ENCODE assay signal across 14 cellular contexts in the genomic region with DNA sequence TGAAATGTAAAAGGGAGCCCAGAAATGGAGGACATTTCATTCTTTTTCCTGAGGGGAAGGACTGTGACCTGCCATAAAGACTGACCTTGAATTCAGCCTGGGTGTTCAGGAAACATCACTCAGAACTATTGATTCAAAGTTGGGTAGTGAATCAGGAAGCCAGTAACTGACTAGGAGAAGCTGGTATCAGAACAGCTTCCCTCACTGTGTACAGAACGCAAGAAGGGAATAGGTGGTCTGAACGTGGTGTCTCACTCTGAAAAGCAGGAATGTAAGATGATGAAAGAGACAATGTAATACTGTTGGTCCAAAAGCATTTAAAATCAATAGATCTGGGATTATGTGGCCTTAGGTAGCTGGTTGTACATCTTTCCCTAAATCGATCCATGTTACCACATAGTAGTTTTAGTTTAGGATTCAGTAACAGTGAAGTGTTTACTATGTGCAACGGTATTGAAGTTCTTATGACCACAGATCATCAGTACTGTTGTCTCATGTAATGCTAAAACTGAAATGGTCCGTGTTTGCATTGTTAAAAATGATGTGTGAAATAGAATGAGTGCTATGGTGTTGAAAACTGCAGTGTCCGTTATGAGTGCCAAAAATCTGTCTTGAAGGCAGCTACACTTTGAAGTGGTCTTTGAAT. TPM values are rescaled to one million over a fixed set of nuclear protein-coding genes. Genes with fewer than 3 reads are reported as not detected.
DNase-seq lines count a peak whose midpoint lies in the region; ATAC-seq and TF ChIP-seq lines count a peak whose summit lies in the region.
"Had no signal": no experiment of that assay in that cellular context is flagged by ENCODE, and none has a peak within 500 bp of the region (broad histone marks: within the 10 kb centered on the region; RNA-seq: fewer than 3 reads in every experiment).

No MANE protein-coding gene starts in this region.

- H3K4me1 ChIP-seq in smooth muscle cell (ENCODE audit: low read depth): peaks cover 24% of the 10 kb centered on the region
- peaks cover 3% of the 10 kb centered on the region for H3K4me1 ChIP-seq in mucosa of descending colon (ENCODE audit: low read depth)

- H3K9me3 Mint-ChIP-seq in CD14-positive monocyte: peaks cover 0 to 12% (median 6%) of the 10 kb centered on the region in 7 donors
- H3K9me3 Mint-ChIP-seq: activated T-cell treated with anti-CD3 and anti-CD28 coated beads, Interleukin-2, amount 50 U/mL, for 72 hours; neural crest cell had no signal

- peak overlapping the region; percentile 93 for H3K4me2 ChIP-seq in smooth muscle cell

- ATAC-seq in GM19455 (IDR thresholded peaks at IDR 0.05; ENCODE audit: unreplicated experiment) (no peak), mucosa of descending colon (no peak)
- ATAC-seq: activated T-cell treated with anti-CD3 and anti-CD28 coated beads, Interleukin-2, amount 50 U/mL, for 72 hours had no signal

- peaks cover 32 to 38% of the 10 kb centered on the region in 2 donors for H3K36me3 Mint-ChIP-seq in CD14-positive monocyte

- peaks cover 16% of the 10 kb centered on the region for H3K79me2 ChIP-seq in smooth muscle cell (ENCODE audit: low read depth)

- intact Hi-C loops in CD14-positive monocyte (cut with micrococcal nuclease): loop anchor here (2.0 to 5.0 kb wide), 3 partner anchors 61 to 141 kb away; no protein-coding TSS in a partner anchor
- intact Hi-C loops in mucosa of descending colon (cut with DNase I, micrococcal nuclease): loop anchor here in 1 of 2 donors (5.0 to 10.0 kb wide), 2 partner anchors 96 to 203 kb away; no protein-coding TSS in a partner anchor

- DNase-seq in CD14-positive monocyte (ENCODE audit: low spot score) (no peak), amniotic epithelial cell (ENCODE audit: low read depth) (peak; percentile 17), fibroblast of villous mesenchyme (ENCODE audit: low read depth) (no peak), smooth muscle cell (lab: John Stamatoyannopoulos, UW; ENCODE audit: unreplicated experiment) (no peak), NCI-H1417 (lab: John Stamatoyannopoulos, UW) (no peak), NCI-H1092 treated with DMSO at 0.1 percent for 48 hours (lab: John Stamatoyannopoulos, UW) (no peak), mucosa of descending colon (no peak)
- DNase-seq: activated CD4-positive, alpha-beta T cell treated with anti-CD3 and anti-CD28 coated beads for 48 hours; activated T-cell treated with anti-CD3 and anti-CD28 coated beads, Interleukin-2, amount 50 U/mL, for 72 hours; amygdala; NCI-H2107 had no signal

- H4K20me1 ChIP-seq in smooth muscle cell (ENCODE audit: low read depth): peaks cover 26% of the 10 kb centered on the region

- peak overlapping the region; percentile 20 for H3K4me3 ChIP-seq in fibroblast of villous mesenchyme (ENCODE audit: low read depth, low read length)
- H3K4me3 ChIP-seq in smooth muscle cell: peak overlapping the region; percentile 75
- H3K4me3 ChIP-seq in mucosa of descending colon: no peak overlapping the region
- H3K4me3 ChIP-seq: HAP-1 had no signal

- H3K4me1 Mint-ChIP-seq in CD14-positive monocyte: peaks cover 71% of the 10 kb centered on the region

- WGBS in smooth muscle cell (ENCODE audit: low lambda C conversion rate): 87% methylated on average over 6 of the region's 6 CpGs

- no peak overlapping the region for H2AFZ ChIP-seq in smooth muscle cell (ENCODE audit: low read depth)

- peaks cover 11% of the 10 kb centered on the region for H3F3A ChIP-seq in smooth muscle cell (ENCODE audit: low read depth)

- peaks cover 0 to 15% (median 0%) of the 10 kb centered on the region in 3 donors for H3K27me3 Mint-ChIP-seq in CD14-positive monocyte (ENCODE audit: low read depth in 3 of 3)

- H3K36me3 ChIP-seq in smooth muscle cell (ENCODE audit: low read depth) (no peaks in the 10 kb centered on the region), mucosa of descending colon (ENCODE audit: low read depth) (no peaks in the 10 kb centered on the region)

- peak overlapping the region; percentile 87 to 100 (median 99) for H3K27ac Mint-ChIP-seq in CD14-positive monocyte
- H3K27ac Mint-ChIP-seq: activated T-cell treated with anti-CD3 and anti-CD28 coated beads, Interleukin-2, amount 50 U/mL, for 72 hours had no signal

- no peak overlapping the region for H3K27ac ChIP-seq in smooth muscle cell (ENCODE audit: low read depth)

- no peaks in the 10 kb centered on the region for H3K27me3 ChIP-seq in smooth muscle cell (ENCODE audit: low read depth)

- H3K9me3 ChIP-seq in smooth muscle cell (replicated peaks; ENCODE audit: low read depth): no peaks in the 10 kb centered on the region
- no peaks in the 10 kb centered on the region for H3K9me3 ChIP-seq in mucosa of descending colon

- TF ChIP-seq CTCF in CD14-positive monocyte (IDR thresholded peaks at IDR 0.05) (no peak), fibroblast of villous mesenchyme (IDR thresholded peaks at IDR 0.05; ENCODE audit: insufficient read depth, low read depth, low read length) (no peak), smooth muscle cell (IDR thresholded peaks at IDR 0.05; ENCODE audit: borderline replicate concordance, insufficient read depth, poor library complexity, severe bottlenecking) (no peak), mucosa of descending colon (IDR thresholded peaks at IDR 0.05) (no peak)

- H3K9ac ChIP-seq in smooth muscle cell (ENCODE audit: low read depth): no peak overlapping the region

- H3K4me3 Mint-ChIP-seq in CD14-positive monocyte: peak overlapping the region; percentile 98 to 100
- H3K4me3 Mint-ChIP-seq: activated T-cell treated with anti-CD3 and anti-CD28 coated beads, Interleukin-2, amount 50 U/mL, for 72 hours had no signal

RNA-seq across cellular contexts. Expression of a gene that starts 2.9 kb away (rescaled TPM):
- polyA plus RNA-seq in CD14-positive monocyte (1,000 to 10,000 TPM; 1,708 to 3,307 TPM), smooth muscle cell (102 and 153 TPM in 2 replicates)
- total RNA-seq in fibroblast of villous mesenchyme (25.9 and 41.9 TPM in 2 replicates), smooth muscle cell (122 and 136 TPM in 2 replicates), mucosa of descending colon (100 to 1,000 TPM in 1 of 3 donors, 10 to 100 TPM in 2; 13.3 to 153 (median 35.4) TPM)
